Comparison of ENCODE assay signal across 9 cellular contexts in the genomic region with DNA sequence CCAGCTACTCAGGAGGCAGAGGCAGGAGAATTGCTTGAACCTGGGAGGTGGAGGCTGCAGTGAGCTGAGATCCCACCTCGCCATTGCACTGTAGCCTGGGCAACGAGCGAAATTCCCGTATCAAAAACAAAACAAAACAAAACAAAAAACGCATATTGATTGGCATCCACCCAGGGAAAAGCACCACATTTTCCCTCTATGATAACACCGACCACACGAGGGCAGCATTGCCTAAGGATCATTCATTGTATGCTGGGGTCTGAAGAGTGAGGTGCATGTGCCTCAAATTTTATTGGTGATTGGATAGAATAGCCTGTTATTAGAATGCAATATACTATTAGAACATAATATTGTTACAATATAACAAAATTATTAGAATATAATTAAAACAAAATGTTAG.
A peak's percentile ranks its signal among the peaks of the same experiment; 100 is the strongest.
DNase-seq lines count a peak whose midpoint lies in the region; ATAC-seq and TF ChIP-seq lines count a peak whose summit lies in the region.
"Had no signal": no experiment of that assay in that cellular context is flagged by ENCODE, and none has a peak within 500 bp of the region (broad histone marks: within the 10 kb centered on the region; RNA-seq: fewer than 3 reads in every experiment).

No MANE protein-coding gene starts in this region.

- H3K4me3 ChIP-seq in fibroblast of pulmonary artery (replicated peaks; ENCODE audit: low read depth, low read length), result no peak overlapping the region
- H3K4me3 ChIP-seq: BLaER1 treated with 17β-estradiol and CSF1 and Interleukin-3, amounts not matched to agents 10 nM and 100 nM had no signal

- DNase-seq in SKM-1 treated with dmso at 0.1 percent for 144 hours (lab: John Stamatoyannopoulos, UW; ENCODE audit: unreplicated experiment) (peak; percentile 3), SKM-1 (lab: John Stamatoyannopoulos, UW; ENCODE audit: unreplicated experiment) (no peak), fibroblast of pulmonary artery (ENCODE audit: low read depth) (peak; percentile 78), NCI-H1694 (lab: John Stamatoyannopoulos, UW) (no peak)

- no peaks in the 10 kb centered on the region for H3K27me3 Mint-ChIP-seq in T-helper 1 cell treated with Interleukin-12 subunit alpha and Interleukin-12 subunit beta and Interleukin-4 antibody, amounts not matched to agents 30 μg/mL and 1 μg/mL, for 36 hours (ENCODE audit: low read depth)
- no peaks in the 10 kb centered on the region for H3K27me3 Mint-ChIP-seq in stimulated activated naive CD8-positive, alpha-beta T cell treated with anti-CD3 and anti-CD28 coated beads, Interleukin-15, Interleukin-2, amounts not matched to agents 100 ng/mL and 50 ng/mL, for 24 hours

- peak; percentile 52 for TF ChIP-seq CTCF in fibroblast of pulmonary artery (IDR thresholded peaks at IDR 0.05; ENCODE audit: low read length, missing control alignments)

- H3K36me3 Mint-ChIP-seq in T-helper 1 cell treated with Interleukin-12 subunit alpha and Interleukin-12 subunit beta and Interleukin-4 antibody, amounts not matched to agents 30 μg/mL and 1 μg/mL, for 36 hours (ENCODE audit: low read depth), result peaks cover 30% of the 10 kb centered on the region
- H3K36me3 Mint-ChIP-seq in stimulated activated naive CD8-positive, alpha-beta T cell treated with anti-CD3 and anti-CD28 coated beads, Interleukin-15, Interleukin-2, amounts not matched to agents 100 ng/mL and 50 ng/mL, for 24 hours (ENCODE audit: low read depth), result peaks cover 32% of the 10 kb centered on the region

- no peaks in the 10 kb centered on the region for H3K9me3 Mint-ChIP-seq in T-helper 1 cell treated with Interleukin-12 subunit alpha and Interleukin-12 subunit beta and Interleukin-4 antibody, amounts not matched to agents 30 μg/mL and 1 μg/mL, for 36 hours
- H3K9me3 Mint-ChIP-seq in stimulated activated naive CD8-positive, alpha-beta T cell treated with anti-CD3 and anti-CD28 coated beads, Interleukin-15, Interleukin-2, amounts not matched to agents 100 ng/mL and 50 ng/mL, for 24 hours, result no peaks in the 10 kb centered on the region

- H3K4me3 Mint-ChIP-seq in T-helper 1 cell treated with Interleukin-12 subunit alpha and Interleukin-12 subunit beta and Interleukin-4 antibody, amounts not matched to agents 30 μg/mL and 1 μg/mL, for 36 hours, result no peak overlapping the region
- no peak overlapping the region for H3K4me3 Mint-ChIP-seq in stimulated activated naive CD8-positive, alpha-beta T cell treated with anti-CD3 and anti-CD28 coated beads, Interleukin-15, Interleukin-2, amounts not matched to agents 100 ng/mL and 50 ng/mL, for 24 hours

- H3K27ac Mint-ChIP-seq in T-helper 1 cell treated with Interleukin-12 subunit alpha and Interleukin-12 subunit beta and Interleukin-4 antibody, amounts not matched to agents 30 μg/mL and 1 μg/mL, for 36 hours, result peak overlapping the region; percentile 38
- peak overlapping the region; percentile 92 for H3K27ac Mint-ChIP-seq in stimulated activated naive CD8-positive, alpha-beta T cell treated with anti-CD3 and anti-CD28 coated beads, Interleukin-15, Interleukin-2, amounts not matched to agents 100 ng/mL and 50 ng/mL, for 24 hours

- peaks cover 25% of the 10 kb centered on the region for H3K4me1 Mint-ChIP-seq in T-helper 1 cell treated with Interleukin-12 subunit alpha and Interleukin-12 subunit beta and Interleukin-4 antibody, amounts not matched to agents 30 μg/mL and 1 μg/mL, for 36 hours (ENCODE audit: low read depth)
- H3K4me1 Mint-ChIP-seq in stimulated activated naive CD8-positive, alpha-beta T cell treated with anti-CD3 and anti-CD28 coated beads, Interleukin-15, Interleukin-2, amounts not matched to agents 100 ng/mL and 50 ng/mL, for 24 hours (ENCODE audit: low read depth), result peaks cover 23% of the 10 kb centered on the region

- ATAC-seq in HG03432 (IDR thresholded peaks at IDR 0.05; ENCODE audit: unreplicated experiment) (no peak), HG03460 (IDR thresholded peaks at IDR 0.05; ENCODE audit: unreplicated experiment) (no peak)

Comparison
In these comparisons a context has a peak if more than half of its experiments do, and no peak if none do; other contexts are left out.
1. DNase-seq: peak in SKM-1 treated with dmso at 0.1 percent for 144 hours (single experiment) and fibroblast of pulmonary artery (single experiment); none in SKM-1 (single experiment) and NCI-H1694 (single experiment).